ENCODE assay signal across 9 cellular contexts in genomic region chr7:132882714-132883428, GRCh38.
DNase-seq lines count a peak whose midpoint lies in the region; ATAC-seq lines count a peak whose summit lies in the region.
"Had no signal": no experiment of that assay in that cellular context is flagged by ENCODE, and none has a peak within 500 bp of the region (broad histone marks: within the 10 kb centered on the region; RNA-seq: fewer than 3 reads in every experiment).

No MANE protein-coding gene starts in this region.

- peaks cover 38% of the 10 kb centered on the region for H3K4me1 Mint-ChIP-seq in stimulated activated memory B cell treated with anti-CD40 and anti-IgM and Interleukin-4, amounts not matched to agents 10 μg/mL and 1 μg/mL and 100 μg/mL, for 72 hours

- ATAC-seq in HG03135 (IDR thresholded peaks at IDR 0.05; ENCODE audit: unreplicated experiment) (peak; percentile 61), right cardiac atrium (no peak)
- peak; percentile 50 for ATAC-seq in stimulated activated memory B cell treated with anti-CD40 and anti-IgM and Interleukin-4, amounts not matched to agents 10 μg/mL and 1 μg/mL and 100 μg/mL, for 72 hours

- no peak overlapping the region for H3K4me3 Mint-ChIP-seq in stimulated activated memory B cell treated with anti-CD40 and anti-IgM and Interleukin-4, amounts not matched to agents 10 μg/mL and 1 μg/mL and 100 μg/mL, for 72 hours

- H3K27me3 ChIP-seq in right cardiac atrium (ENCODE audit: control insufficient read depth, insufficient read depth): no peaks in the 10 kb centered on the region

- H3K27ac ChIP-seq in right cardiac atrium (ENCODE audit: low read length): no peak overlapping the region

- 73% methylated on average over 2 of the region's 2 CpGs for whole genome bisulfite sequencing in right cardiac atrium

- no peaks in the 10 kb centered on the region for H3K9me3 Mint-ChIP-seq in stimulated activated memory B cell treated with anti-CD40 and anti-IgM and Interleukin-4, amounts not matched to agents 10 μg/mL and 1 μg/mL and 100 μg/mL, for 72 hours

- H3K4me1 ChIP-seq in right cardiac atrium (ENCODE audit: control insufficient read depth, insufficient read depth, low read length): peaks cover 2% of the 10 kb centered on the region

- no peaks in the 10 kb centered on the region for H3K27me3 Mint-ChIP-seq in stimulated activated memory B cell treated with anti-CD40 and anti-IgM and Interleukin-4, amounts not matched to agents 10 μg/mL and 1 μg/mL and 100 μg/mL, for 72 hours

- H3K9me3 ChIP-seq in right cardiac atrium (ENCODE audit: control insufficient read depth, low read length): no peaks in the 10 kb centered on the region

- peaks cover 52% of the 10 kb centered on the region for H3K36me3 Mint-ChIP-seq in stimulated activated memory B cell treated with anti-CD40 and anti-IgM and Interleukin-4, amounts not matched to agents 10 μg/mL and 1 μg/mL and 100 μg/mL, for 72 hours

- peak overlapping the region; percentile 28 for H3K27ac Mint-ChIP-seq in stimulated activated memory B cell treated with anti-CD40 and anti-IgM and Interleukin-4, amounts not matched to agents 10 μg/mL and 1 μg/mL and 100 μg/mL, for 72 hours

- no peak overlapping the region for H3K4me3 ChIP-seq in right cardiac atrium (ENCODE audit: low read length)

- intact Hi-C loops in right cardiac atrium (cut with DNase I): no loop called here

- peak; percentile 2 for DNase-seq in activated CD4-positive, alpha-beta T cell treated with anti-CD3 and anti-CD28 coated beads for 4 hours
- no peak for DNase-seq in activated CD4-positive, alpha-beta T cell treated with anti-CD3 and anti-CD28 coated beads, Interleukin-2, amount 50 U/mL, for 1 hour
- DNase-seq in activated gamma-delta T cell treated with anti-CD3 and anti-CD28 coated beads, Interleukin-2, amount 50 U/mL, for 16 hours (ENCODE audit: low read depth): peak; percentile 4
- no peak for DNase-seq in NCI-H774 (lab: John Stamatoyannopoulos, UW)
- DNase-seq in right cardiac atrium: no peak
- DNase-seq in SW 1271 (lab: John Stamatoyannopoulos, UW): no peak
- DNase-seq: mammary epithelial cell had no signal

Comparison
In these comparisons a context has a peak if more than half of its experiments do, and no peak if none do; other contexts are left out.
1. DNase-seq: peak in activated CD4-positive, alpha-beta T cell treated with anti-CD3 and anti-CD28 coated beads for 4 hours (2 of 2) and activated gamma-delta T cell treated with anti-CD3 and anti-CD28 coated beads, Interleukin-2, amount 50 U/mL, for 16 hours (single experiment); none in activated CD4-positive, alpha-beta T cell treated with anti-CD3 and anti-CD28 coated beads, Interleukin-2, amount 50 U/mL, for 1 hour (single experiment), NCI-H774 (single experiment), right cardiac atrium (0 of 3) and SW 1271 (0 of 2).
2. ATAC-seq: peak in HG03135 (single experiment) and stimulated activated memory B cell treated with anti-CD40 and anti-IgM and Interleukin-4, amounts not matched to agents 10 μg/mL and 1 μg/mL and 100 μg/mL, for 72 hours (single experiment); none in right cardiac atrium (0 of 2).